Comparison of ENCODE assay signal across 8 cellular contexts in the genomic region with DNA sequence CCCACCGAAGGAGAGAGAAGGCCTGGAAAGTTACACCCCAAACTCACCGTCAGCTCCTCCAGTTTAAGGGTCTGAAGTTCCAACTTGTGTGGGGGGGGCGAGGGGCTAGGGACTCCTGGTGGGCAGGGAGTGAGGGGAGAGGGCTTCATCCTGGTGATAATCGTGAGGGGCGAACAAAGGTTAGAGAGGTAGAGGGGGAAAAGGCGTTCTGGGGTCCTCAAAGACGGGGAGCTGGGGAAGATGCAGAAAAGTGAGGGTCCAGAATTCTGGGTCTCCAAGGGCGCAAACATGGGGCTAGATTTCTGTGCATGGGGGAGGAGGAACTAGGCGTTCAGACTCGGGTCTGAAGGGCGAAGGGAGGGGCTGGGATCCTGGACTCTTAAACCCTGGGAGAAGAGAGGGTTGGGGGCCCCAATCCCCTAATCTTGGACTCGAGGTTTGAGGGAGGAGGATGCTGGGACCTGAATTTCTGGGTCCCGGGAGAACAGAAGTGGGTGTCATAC. TPM values are rescaled to one million over a fixed set of nuclear protein-coding genes. Genes with fewer than 3 reads are reported as not detected.
A peak's percentile ranks its signal among the peaks of the same experiment; 100 is the strongest.
DNase-seq lines count a peak whose midpoint lies in the region; ATAC-seq and TF ChIP-seq lines count a peak whose summit lies in the region.

No MANE protein-coding gene starts in this region.

- peak overlapping the region; percentile 44 for H3K27ac ChIP-seq in mammary epithelial cell (ENCODE audit: insufficient read depth, low read depth, low read length)
- peak overlapping the region; percentile 57 for H3K27ac ChIP-seq in mesodermal cell (ENCODE audit: low read depth, low read length, severe bottlenecking)
- H3K27ac ChIP-seq in urinary bladder (ENCODE audit: low read depth) = peak overlapping the region; percentile 84

- peak overlapping the region; percentile 72 for H3K4me2 ChIP-seq in mammary epithelial cell (ENCODE audit: insufficient read depth, low read depth, low read length)

- H3K79me2 ChIP-seq in mammary epithelial cell (ENCODE audit: insufficient read depth, low read length) = peaks cover 8% of the 10 kb centered on the region

- peaks cover 20% of the 10 kb centered on the region for H3K4me1 Mint-ChIP-seq in activated naive CD4-positive, alpha-beta T cell treated with anti-CD3 and anti-CD28 coated beads, Interleukin-2, amount 50 U/mL, for 24 hours

- H3K27ac Mint-ChIP-seq in activated naive CD4-positive, alpha-beta T cell treated with anti-CD3 and anti-CD28 coated beads, Interleukin-2, amount 50 U/mL, for 24 hours = peak overlapping the region; percentile 46

- CTCF ChIA-PET in mammary epithelial cell (lab: Charles Lee; ENCODE audit: low non-redundant PET) = no interaction called here

- dilution Hi-C loops in mammary epithelial cell (cut with HindIII; ENCODE audit: low sequenced_read_pairs) = no loop called here

- no peaks in the 10 kb centered on the region for H3K9me3 Mint-ChIP-seq in activated naive CD4-positive, alpha-beta T cell treated with anti-CD3 and anti-CD28 coated beads, Interleukin-2, amount 50 U/mL, for 24 hours

- in situ Hi-C loops in mammary epithelial cell (cut with MboI; ENCODE audit: low sequenced_read_pairs in 2 of 2) = no loop called here

- DNase-seq in activated naive CD4-positive, alpha-beta T cell (lab: John Stamatoyannopoulos, UW) = no peak
- no peak for DNase-seq in mammary epithelial cell
- no peak for DNase-seq in DMS53 treated with DMSO at 0.1 percent for 48 hours (lab: John Stamatoyannopoulos, UW; ENCODE audit: unreplicated experiment)

- peak overlapping the region; percentile 85 for H3K4me3 Mint-ChIP-seq in activated naive CD4-positive, alpha-beta T cell treated with anti-CD3 and anti-CD28 coated beads, Interleukin-2, amount 50 U/mL, for 24 hours

- TF ChIP-seq CTCF in mammary epithelial cell (conservative IDR thresholded peaks at IDR 0.05 in 1 of 2, IDR thresholded peaks at IDR 0.05 in 1 of 2; ENCODE audit: extremely low read depth in 1 of 2, insufficient read depth in 1 of 2, low read depth in 1 of 2, low read length in 2 of 2) = no peak

- peak overlapping the region; percentile 64 for H3K9ac ChIP-seq in mammary epithelial cell (ENCODE audit: insufficient read depth, low read length)

- H3K36me3 ChIP-seq in mammary epithelial cell (ENCODE audit: insufficient read depth, low read length) (no peaks in the 10 kb centered on the region), mesodermal cell (ENCODE audit: control insufficient read depth, insufficient read depth, low read length) (no peaks in the 10 kb centered on the region), urinary bladder (ENCODE audit: insufficient read depth) (no peaks in the 10 kb centered on the region)

- WGBS in mammary epithelial cell (ENCODE audit: low coverage, missing lambda C conversion rate) = 9% methylated on average over 6 of the region's 13 CpGs
- WGBS in mesodermal cell (ENCODE audit: insufficient coverage in 2 of 2), 2 experiments = 76 to 80% methylated on average over 11 to 12 of the region's 13 CpGs
- 43% methylated on average over 13 of the region's 13 CpGs for WGBS in urinary bladder

- no peaks in the 10 kb centered on the region for H4K20me1 ChIP-seq in mammary epithelial cell (ENCODE audit: insufficient read depth, low read length)

- no peaks in the 10 kb centered on the region for H3K27me3 ChIP-seq in mammary epithelial cell (ENCODE audit: insufficient read depth, low read length)

- intact Hi-C loops in mammary epithelial cell (cut with micrococcal nuclease) = loop anchor here (1.0 to 2.0 kb wide), 2 partner anchors 24 to 37 kb away; a partner anchor contains a TSS

- H3K4me1 ChIP-seq in mammary epithelial cell (ENCODE audit: insufficient read depth, low read length) = peaks cover 24% of the 10 kb centered on the region
- peaks cover 25% of the 10 kb centered on the region for H3K4me1 ChIP-seq in mesodermal cell (ENCODE audit: control insufficient read depth, insufficient read depth, low read length, poor library complexity, severe bottlenecking)
- H3K4me1 ChIP-seq in urinary bladder (ENCODE audit: insufficient read depth) = no peaks in the 10 kb centered on the region

- H2AFZ ChIP-seq in mammary epithelial cell (ENCODE audit: low read depth, low read length) = peak overlapping the region; percentile 87

- no peaks in the 10 kb centered on the region for H3K27me3 Mint-ChIP-seq in activated naive CD4-positive, alpha-beta T cell treated with anti-CD3 and anti-CD28 coated beads, Interleukin-2, amount 50 U/mL, for 24 hours

- BruUV-seq in mammary epithelial cell (replicated peaks; lab: Mats Ljungman, UMichigan) = no TSS peak

- TF ChIP-seq POLR2A in GM18505 (IDR thresholded peaks at IDR 0.05; ENCODE audit: borderline replicate concordance, extremely low read depth, insufficient read depth, insufficient read length) = no peak

- no peak for ATAC-seq in GM18505 (IDR thresholded peaks at IDR 0.05; ENCODE audit: unreplicated experiment)
- no peak for ATAC-seq in GM19467 (IDR thresholded peaks at IDR 0.05; ENCODE audit: unreplicated experiment)

- H3K4me3 ChIP-seq in mammary epithelial cell (replicated peaks in 1 of 3; ENCODE audit: insufficient read depth in 1 of 3, low read depth in 2 of 3, low read length in 3 of 3) = peak overlapping the region; percentile 45 to 67 (median 50)
- peak overlapping the region; percentile 47 for H3K4me3 ChIP-seq in mesodermal cell (ENCODE audit: extremely low read depth, insufficient read depth, low read length, poor library complexity, severe bottlenecking)
- H3K4me3 ChIP-seq in urinary bladder (ENCODE audit: low read depth, low read length) = peak overlapping the region; percentile 31

- peaks cover 1% of the 10 kb centered on the region for H3K36me3 Mint-ChIP-seq in activated naive CD4-positive, alpha-beta T cell treated with anti-CD3 and anti-CD28 coated beads, Interleukin-2, amount 50 U/mL, for 24 hours

- H3K9me3 ChIP-seq in mammary epithelial cell (replicated peaks; ENCODE audit: insufficient read depth, low read length) (no peaks in the 10 kb centered on the region), mesodermal cell (ENCODE audit: control insufficient read depth, low read length) (no peaks in the 10 kb centered on the region)

RNA-seq across cellular contexts. Expression of a gene that starts 4.7 kb away (rescaled TPM):
- 1 to 10 TPM in 1 of 2 donors, under 1 TPM in 1; 0.50 to 1.2 TPM for total RNA-seq in mammary epithelial cell
- 0.32 TPM for polyA plus RNA-seq in mammary epithelial cell
- polyA minus RNA-seq in mammary epithelial cell = not detected
- 0.70 TPM for polyA plus RNA-seq in mesodermal cell (2013, experiment 1 of 2)
- 1.1 TPM for polyA plus RNA-seq in mesodermal cell (2013, experiment 2 of 2)
- total RNA-seq in urinary bladder = 2.5 TPM
- polyA plus RNA-seq in urinary bladder = 3.0 TPM

RNA-seq across cellular contexts. Expression of a gene that starts 19.0 kb away (rescaled TPM):
- total RNA-seq in mammary epithelial cell (under 1 TPM in 1 of 2 donors, not detected in 1; 0.33 TPM), urinary bladder (0.79 TPM)
- polyA plus RNA-seq in mammary epithelial cell (0.06 TPM), urinary bladder (0.41 TPM)
- not detected for polyA minus RNA-seq in mammary epithelial cell
- not detected for polyA plus RNA-seq in mesodermal cell (2013, experiment 1 of 2)
- not detected for polyA plus RNA-seq in mesodermal cell (2013, experiment 2 of 2)

RNA-seq across cellular contexts. Expression of a gene that starts 25.6 kb away (rescaled TPM):
- total RNA-seq in mammary epithelial cell = 1 to 10 TPM; 2.8 to 3.0 TPM
- polyA plus RNA-seq in mammary epithelial cell = 5.0 TPM
- 0.57 TPM for polyA minus RNA-seq in mammary epithelial cell
- polyA plus RNA-seq in mesodermal cell (2013, experiment 1 of 2) = 32.1 TPM
- 17.9 TPM for polyA plus RNA-seq in mesodermal cell (2013, experiment 2 of 2)
- total RNA-seq in urinary bladder = 10.8 TPM
- polyA plus RNA-seq in urinary bladder = 15.5 TPM

RNA-seq across cellular contexts. Expression of a gene that starts 31.9 kb away (rescaled TPM):
- total RNA-seq in mammary epithelial cell (1 to 10 TPM in 1 of 2 donors, under 1 TPM in 1; 0.50 to 7.8 TPM), urinary bladder (not detected)
- polyA plus RNA-seq in mammary epithelial cell (0.12 TPM), urinary bladder (not detected)
- polyA minus RNA-seq in mammary epithelial cell = not detected
- 0.55 TPM for polyA plus RNA-seq in mesodermal cell (2013, experiment 1 of 2)
- polyA plus RNA-seq in mesodermal cell (2013, experiment 2 of 2) = 0.20 TPM

RNA-seq across cellular contexts. Expression of a gene that starts 37.6 kb away (rescaled TPM):
- 10 to 100 TPM; 13.9 to 15.2 TPM for total RNA-seq in mammary epithelial cell
- 6.4 TPM for polyA plus RNA-seq in mammary epithelial cell
- polyA minus RNA-seq in mammary epithelial cell = 9.0 TPM
- 1.6 TPM for polyA plus RNA-seq in mesodermal cell (2013, experiment 1 of 2)
- 1.2 TPM for polyA plus RNA-seq in mesodermal cell (2013, experiment 2 of 2)
- total RNA-seq in urinary bladder = 1.6 TPM
- 1.5 TPM for polyA plus RNA-seq in urinary bladder
